8 cellular contexts compared by ENCODE assay signal in the genomic region with DNA sequence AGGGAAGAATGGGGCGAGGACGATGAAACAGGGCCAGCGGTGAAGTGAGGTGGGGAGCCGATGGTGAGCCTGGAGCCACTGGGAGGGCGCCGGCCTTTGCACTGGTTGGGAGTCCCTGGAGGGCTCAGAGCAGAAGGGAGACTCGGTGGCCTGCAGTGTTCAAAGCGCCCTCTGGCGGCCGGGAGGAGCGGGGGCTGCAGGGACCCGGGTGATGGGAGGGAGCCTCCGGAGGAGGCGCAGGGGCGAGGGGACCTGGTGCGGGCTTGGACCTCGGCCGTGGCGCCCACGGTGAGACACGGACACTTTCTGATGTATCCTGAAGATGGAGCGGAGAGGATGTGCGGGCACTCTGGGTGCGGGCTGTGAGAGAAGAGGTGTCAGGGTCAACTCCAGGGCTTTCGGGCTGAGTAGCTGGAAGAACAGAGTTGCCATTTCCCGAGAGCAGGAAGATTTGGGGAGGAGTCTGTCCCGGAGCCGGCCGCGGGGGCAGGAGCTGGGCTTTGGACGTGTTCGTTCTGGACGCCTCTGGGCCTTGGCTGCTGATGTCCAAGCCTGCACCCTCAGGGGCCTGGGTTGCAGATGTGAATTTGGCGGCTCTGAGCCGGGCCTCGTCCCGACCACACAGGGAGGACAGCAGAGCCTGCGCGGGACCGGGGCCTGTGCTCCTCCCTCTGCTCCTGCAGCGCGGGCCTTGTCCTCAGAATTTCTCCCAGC. TPM values are rescaled to one million over a fixed set of nuclear protein-coding genes. Genes with fewer than 3 reads are reported as not detected.
DNase-seq lines count a peak whose midpoint lies in the region; ATAC-seq and TF ChIP-seq lines count a peak whose summit lies in the region.

No MANE protein-coding gene starts in this region.

- H3K4me1 ChIP-seq in heart right ventricle: peaks cover 3 to 16% (median 11%) of the 10 kb centered on the region in 9 donors
- H3K4me1 ChIP-seq in gastrocnemius medialis: peaks cover 0 to 4% of the 10 kb centered on the region in 2 donors

- no peak for TF ChIP-seq POLR2A in gastrocnemius medialis (IDR thresholded peaks at IDR 0.05)

- H3K9me3 Mint-ChIP-seq in CD4-positive, alpha-beta T cell: no peaks in the 10 kb centered on the region

- peak; percentile 63 to 83 (median 74) for DNase-seq in CD4-positive, alpha-beta T cell
- peak; percentile 68 for DNase-seq in SK-MEL-5 (ENCODE audit: low read depth, low spot score)
- DNase-seq in activated gamma-delta T cell treated with anti-CD3 and anti-CD28 coated beads, Interleukin-2, amount 50 U/mL, for 16 hours (ENCODE audit: low read depth): peak; percentile 68
- DNase-seq in heart right ventricle: peak; percentile 59 to 82
- DNase-seq in gastrocnemius medialis: peak; percentile 7 to 24
- DNase-seq in foreskin melanocyte: no peak
- DNase-seq in NCI-H345 treated with DMSO at 0.1 percent for 48 hours (lab: John Stamatoyannopoulos, UW; ENCODE audit: unreplicated experiment): no peak

- H3K4me3 ChIP-seq in heart right ventricle (peak overlapping the region in 1 of 10 donors; percentile 1), gastrocnemius medialis (no peak overlapping the region)

- peak overlapping the region; percentile 48 for H3K4me3 Mint-ChIP-seq in CD4-positive, alpha-beta T cell

- TF ChIP-seq CTCF in CD4-positive, alpha-beta T cell (IDR thresholded peaks at IDR 0.05): peak; percentile 74
- peak; percentile 36 to 94 (median 74) for TF ChIP-seq CTCF in heart right ventricle (IDR thresholded peaks at IDR 0.05)
- peak in 4 of 5 experiments; percentile 52 to 77 (median 68) for TF ChIP-seq CTCF in gastrocnemius medialis (IDR thresholded peaks at IDR 0.05 in 4 of 5, conservative IDR thresholded peaks at IDR 0.05 in 1 of 5)

- intact Hi-C loops in CD4-positive, alpha-beta T cell (cut with DNase I, micrococcal nuclease): loop anchor here (2.0 to 5.0 kb wide), 3 partner anchors 293 to 511 kb away; partner anchors contain the start of gene MYCL (in 1 of the 2)
- intact Hi-C loops in heart right ventricle (cut with DNase I): loop anchor here in 7 of 10 donors (2.0 to 5.0 kb wide), 6 partner anchors 43 to 188 kb away; no protein-coding TSS in a partner anchor
- intact Hi-C loops in gastrocnemius medialis (cut with DNase I; ENCODE audit: low total_unique reads): no loop called here

- H3K27ac Mint-ChIP-seq in CD4-positive, alpha-beta T cell: no peak overlapping the region

- 16 to 24% methylated on average over 42 of the region's 42 CpGs for WGBS in heart right ventricle, 2 donors

- no peaks in the 10 kb centered on the region for H3K9me3 ChIP-seq in CD4-positive, alpha-beta T cell (ENCODE audit: control insufficient read depth, low read length)
- no peaks in the 10 kb centered on the region for H3K9me3 ChIP-seq in heart right ventricle
- H3K9me3 ChIP-seq in gastrocnemius medialis: no peaks in the 10 kb centered on the region

- in situ Hi-C loops in SK-MEL-5 (cut with HindIII; ENCODE audit: low pct_unique_long_range_greater_than_20kb, low sequenced_read_pairs) (loop anchor here (25.0 kb wide), 1 partner anchor 128 kb away; the partner anchor contains the start of gene PPIE), gastrocnemius medialis (cut with MboI; ENCODE audit: low sequenced_read_pairs in 4 of 4) (loop anchor here (5.0 to 10.0 kb wide), 5 partner anchors 43 to 185 kb away; no protein-coding TSS in a partner anchor)

- no peak overlapping the region for H3K27ac ChIP-seq in CD4-positive, alpha-beta T cell (ENCODE audit: low read depth, low read length)
- H3K27ac ChIP-seq in heart right ventricle: peak overlapping the region in 8 of 10 donors; percentile 22 to 53 (median 42)
- peak overlapping the region in 1 of 4 donors; percentile 1 for H3K27ac ChIP-seq in gastrocnemius medialis

- no peaks in the 10 kb centered on the region for H3K27me3 ChIP-seq in CD4-positive, alpha-beta T cell (ENCODE audit: control insufficient read depth, insufficient read depth, low read length)
- peaks cover 0 to 2% (median 0%) of the 10 kb centered on the region in 7 donors for H3K27me3 ChIP-seq in heart right ventricle
- H3K27me3 ChIP-seq in gastrocnemius medialis: no peaks in the 10 kb centered on the region

- H3K4me1 Mint-ChIP-seq in CD4-positive, alpha-beta T cell (ENCODE audit: low read depth): peaks cover 12% of the 10 kb centered on the region

- no peaks in the 10 kb centered on the region for H3K36me3 Mint-ChIP-seq in CD4-positive, alpha-beta T cell (ENCODE audit: low read depth)

- H3K36me3 ChIP-seq in heart right ventricle (peaks cover 0 to 19% (median 0%) of the 10 kb centered on the region in 9 donors), gastrocnemius medialis (no peaks in the 10 kb centered on the region)

- peaks cover 6% of the 10 kb centered on the region for H3K27me3 Mint-ChIP-seq in CD4-positive, alpha-beta T cell

- CTCF ChIA-PET in CD4-positive, alpha-beta T cell (lab: Charles Lee): interaction anchor here (1.3 kb wide), 1 partner anchor 48 kb away, joined by 3 read pairs; no protein-coding TSS in a partner anchor

- POLR2A ChIA-PET in CD4-positive, alpha-beta T cell (lab: Charles Lee): no interaction called here

- peak; percentile 87 for ATAC-seq in CD4-positive, alpha-beta T cell (ENCODE audit: poor library complexity)
- ATAC-seq in HG02885 (IDR thresholded peaks at IDR 0.05; ENCODE audit: poor library complexity, unreplicated experiment): peak; percentile 50
- ATAC-seq in heart right ventricle: peak; percentile 69 to 90 (median 80)
- ATAC-seq in gastrocnemius medialis: no peak

RNA-seq across cellular contexts. Expression of gene HEYL, which starts 29.7 kb away (rescaled TPM):
- total RNA-seq in CD4-positive, alpha-beta T cell: under 1 TPM in 1 of 2 experiments, not detected in 1; 0.05 TPM
- total RNA-seq in SK-MEL-5 (2014; rRNA removed; shearing (Covaris generic)): not detected in 2 replicates
- polyA plus RNA-seq in SK-MEL-5 (2015; cell fraction: cytosol; rRNA removed): not detected in 2 replicates
- not detected in 2 replicates for polyA plus RNA-seq in SK-MEL-5 (2015; cell fraction: nucleus; rRNA removed)
- total RNA-seq in heart right ventricle (10 to 100 TPM; 11.5 to 27.5 (median 14.3) TPM), gastrocnemius medialis (1 to 10 TPM in 3 of 4 donors, under 1 TPM in 1; 0.78 to 3.3 (median 2.4) TPM)
- polyA plus RNA-seq in heart right ventricle: 10 to 100 TPM; 12.8 to 25.1 TPM

RNA-seq across cellular contexts. Expression of gene PABPC4, which starts 33.2 kb away (rescaled TPM):
- 100 to 1,000 TPM; 343 to 348 TPM for total RNA-seq in CD4-positive, alpha-beta T cell
- 111 and 112 TPM in 2 replicates for total RNA-seq in SK-MEL-5 (2014; rRNA removed; shearing (Covaris generic))
- polyA plus RNA-seq in SK-MEL-5 (2015; cell fraction: cytosol; rRNA removed): 185 and 252 TPM in 2 replicates
- 489 and 658 TPM in 2 replicates for polyA plus RNA-seq in SK-MEL-5 (2015; cell fraction: nucleus; rRNA removed)
- total RNA-seq in heart right ventricle: 100 to 1,000 TPM; 184 to 311 (median 229) TPM
- 100 to 1,000 TPM; 143 to 188 TPM for polyA plus RNA-seq in heart right ventricle
- total RNA-seq in gastrocnemius medialis: 100 to 1,000 TPM; 259 to 468 (median 371) TPM

Comparison
In these comparisons a context has a peak if more than half of its experiments do, and no peak if none do; other contexts are left out.
1. ATAC-seq: peak in CD4-positive, alpha-beta T cell (single experiment), HG02885 (single experiment) and heart right ventricle (8 of 8); none in gastrocnemius medialis (0 of 2).
2. DNase-seq: peak in CD4-positive, alpha-beta T cell (10 of 10), SK-MEL-5 (single experiment), activated gamma-delta T cell treated with anti-CD3 and anti-CD28 coated beads, Interleukin-2, amount 50 U/mL, for 16 hours (single experiment), heart right ventricle (2 of 2) and gastrocnemius medialis (2 of 2); none in foreskin melanocyte (single experiment) and NCI-H345 treated with DMSO at 0.1 percent for 48 hours (single experiment).
3. Peak in every context shown above with its lines, with median percentiles within 50 percentile points of each other: CTCF ChIP-seq.